ENCODE assay signal across 28 cellular contexts in the genomic region with DNA sequence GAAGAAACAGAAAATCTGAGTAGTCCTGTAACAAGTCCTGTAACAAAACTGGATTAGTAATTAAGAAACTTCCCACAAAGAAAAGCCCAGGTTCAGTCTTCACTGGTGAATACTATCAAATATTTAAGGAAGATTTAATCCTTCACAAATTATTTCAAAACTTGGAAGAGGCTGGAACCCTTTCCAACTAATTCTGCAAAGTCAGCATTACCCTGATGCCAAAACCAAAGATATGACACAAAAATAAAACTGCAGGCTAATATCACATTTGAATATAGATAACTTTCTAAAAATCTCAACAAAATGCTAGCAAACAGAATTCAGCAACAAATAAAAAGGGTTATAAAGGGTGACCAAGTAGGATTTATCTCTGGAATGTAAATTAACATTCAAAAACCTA.
"Had no signal": no experiment of that assay in that cellular context is flagged by ENCODE, and none has a peak within 500 bp of the region (broad histone marks: within the 10 kb centered on the region; RNA-seq: fewer than 3 reads in every experiment).

No MANE protein-coding gene starts in this region.

- H3K4me1 Mint-ChIP-seq: endodermal cell, mesothelial cell of epicardium, naive B cell had no signal

- H3K27me3 Mint-ChIP-seq: dendritic cell treated with granulocyte-macrophage colony-stimulating factor and Interleukin-4, amounts not matched to agents 40 ng/mL and 50 ng/mL, for 4 days; effector memory CD8-positive, alpha-beta T cell; naive B cell had no signal

- H3K27ac Mint-ChIP-seq: dendritic cell treated with granulocyte-macrophage colony-stimulating factor and Interleukin-4, amounts not matched to agents 40 ng/mL and 50 ng/mL, for 4 days; effector memory CD8-positive, alpha-beta T cell; endodermal cell; mesothelial cell of epicardium; naive B cell had no signal

- ATAC-seq: effector memory CD8-positive, alpha-beta T cell; esophagus mucosa; gastrocnemius medialis; heart right ventricle; left cardiac atrium; left lung; left ventricle myocardium superior; lower lobe of right lung; mucosa of descending colon had no signal

- H3K27me3 ChIP-seq: colonic mucosa, esophagus squamous epithelium, gastrocnemius medialis, heart right ventricle, left lung had no signal

- DNase-seq: colonic mucosa; cortex of kidney; effector CD8-positive, alpha-beta T cell; effector memory CD8-positive, alpha-beta T cell; endodermal cell; erythroblast; esophagus squamous epithelium; foreskin fibroblast; foreskin melanocyte; gastrocnemius medialis; glutamatergic neuron; head of caudate nucleus; heart right ventricle; hippocampal formation; left cardiac atrium; left lung; left ventricle myocardium superior; lower lobe of right lung; mesenchymal stem cell; mucosa of descending colon; naive B cell had no signal

- FAIRE-seq: endometrium, islet of Langerhans, keratinocyte had no signal

- H3K9me3 ChIP-seq: colonic mucosa, esophagus squamous epithelium, gastrocnemius medialis, left lung, lower lobe of right lung, mucosa of descending colon had no signal

- H3K9me3 Mint-ChIP-seq: dendritic cell treated with granulocyte-macrophage colony-stimulating factor and Interleukin-4, amounts not matched to agents 40 ng/mL and 50 ng/mL, for 4 days; effector memory CD8-positive, alpha-beta T cell had no signal

- H3K4me3 Mint-ChIP-seq: dendritic cell treated with granulocyte-macrophage colony-stimulating factor and Interleukin-4, amounts not matched to agents 40 ng/mL and 50 ng/mL, for 4 days; effector memory CD8-positive, alpha-beta T cell; endodermal cell; mesothelial cell of epicardium; naive B cell had no signal

- H3K27ac ChIP-seq: colonic mucosa, epithelial cell of prostate, esophagus squamous epithelium, gastrocnemius medialis, heart right ventricle, left lung, lower lobe of right lung had no signal

- H3K4me1 ChIP-seq: colonic mucosa, esophagus squamous epithelium, gastrocnemius medialis, heart right ventricle, left lung, lower lobe of right lung had no signal

- H3K36me3 ChIP-seq: colonic mucosa, esophagus squamous epithelium, gastrocnemius medialis, heart right ventricle, left lung, lower lobe of right lung had no signal

- H3K4me3 ChIP-seq: colonic mucosa, esophagus squamous epithelium, gastrocnemius medialis, heart right ventricle, left lung, lower lobe of right lung, mucosa of descending colon had no signal

- H3K36me3 Mint-ChIP-seq: mesothelial cell of epicardium, naive B cell had no signal
